Comparison of ENCODE assay signal across 1 cellular context in the genomic region with DNA sequence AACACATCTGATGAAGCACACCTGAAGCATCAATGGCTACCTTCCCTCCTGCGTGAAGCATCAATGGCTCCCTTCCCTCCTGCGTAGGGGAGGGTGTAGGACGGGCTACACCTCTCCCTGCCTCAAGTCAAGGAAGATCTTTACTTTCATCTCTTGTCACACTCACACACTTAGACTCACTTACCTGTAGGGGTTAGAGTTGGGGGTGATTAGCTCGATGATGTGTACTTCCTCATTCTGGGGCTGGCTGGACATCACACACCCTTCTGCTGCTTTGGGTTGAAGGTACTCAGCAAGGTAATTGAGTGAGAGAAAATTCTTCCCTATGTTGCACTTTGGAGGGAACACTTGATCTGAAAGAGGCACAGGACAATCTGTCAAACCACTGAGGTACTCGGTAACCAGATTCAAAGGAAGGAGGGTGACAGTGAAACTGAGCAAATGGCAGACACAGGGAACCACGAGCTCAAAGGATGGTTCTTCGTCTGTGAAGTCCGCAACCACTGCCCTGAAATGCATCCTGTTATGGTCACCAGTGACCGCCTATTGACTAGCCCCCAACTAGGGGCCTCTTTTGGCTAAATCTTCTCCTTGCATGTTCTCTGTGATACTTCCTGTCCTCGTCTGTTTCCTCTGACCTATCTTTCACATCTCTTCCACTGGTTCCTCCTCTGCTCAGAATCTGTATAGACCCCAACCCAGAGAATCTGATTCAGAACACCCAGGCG.
TF ChIP-seq lines count a peak whose summit lies in the region.

No MANE protein-coding gene starts in this region.

TF ChIP-seq in IMR-90, 13 proteins besides CTCF, POLR2A, EP300 and RAD21 (continued from another document):
- TF ChIP-seq MXI1 (IDR thresholded peaks at IDR 0.05; ENCODE audit: borderline replicate concordance, low read depth, low read length): no peak
